ENCODE assay signal across 23 cellular contexts in genomic region chr7:79810945-79811344, GRCh38.
DNase-seq lines count a peak whose midpoint lies in the region; ATAC-seq, FAIRE-seq and TF ChIP-seq lines count a peak whose summit lies in the region.
"Had no signal": no experiment of that assay in that cellular context is flagged by ENCODE, and none has a peak within 500 bp of the region (broad histone marks: within the 10 kb centered on the region; RNA-seq: fewer than 3 reads in every experiment).

No MANE protein-coding gene starts in this region.

- no peak for TF ChIP-seq CTCF in fibroblast of pulmonary artery (IDR thresholded peaks at IDR 0.05; ENCODE audit: low read length, missing control alignments)

- H3K4me1 ChIP-seq in small intestine (ENCODE audit: control insufficient read depth in 2 of 2, insufficient read depth in 1 of 2, low read depth in 1 of 2, low read length in 1 of 2), result no peaks in the 10 kb centered on the region
- H3K4me1 ChIP-seq: A549, BE2C, SJSA1 had no signal

- no peak for FAIRE-seq in small intestine (lab: Jason Lieb, UNC)
- FAIRE-seq: A549, G401.6, GM12892, RCC 7860 had no signal

- H3K27me3 ChIP-seq in small intestine (ENCODE audit: control insufficient read depth in 2 of 2, insufficient read depth in 2 of 2, low read length in 2 of 2), result no peaks in the 10 kb centered on the region
- H3K27me3 ChIP-seq: BE2C, SJSA1 had no signal

- no peak overlapping the region for H3K4me3 ChIP-seq in fibroblast of pulmonary artery (replicated peaks; ENCODE audit: low read depth, low read length)
- H3K4me3 ChIP-seq in small intestine (ENCODE audit: low read depth in 1 of 2, low read length in 2 of 2), result no peak overlapping the region
- H3K4me3 ChIP-seq: A549, SJSA1 had no signal

- no peaks in the 10 kb centered on the region for H3K9me3 ChIP-seq in small intestine (ENCODE audit: control insufficient read depth, low read depth)
- H3K9me3 ChIP-seq: A549, BE2C, SJSA1 had no signal

- ATAC-seq in GM19463 (IDR thresholded peaks at IDR 0.05; ENCODE audit: unreplicated experiment) (no peak), GM19328 (IDR thresholded peaks at IDR 0.05; ENCODE audit: unreplicated experiment) (no peak)
- ATAC-seq: A549, Right ventricle myocardium inferior had no signal

- 18 to 49% (median 31%) methylated on average over 2 of the region's 2 CpGs for WGBS in small intestine, 3 donors

- H3K36me3 ChIP-seq in small intestine (ENCODE audit: control insufficient read depth in 2 of 2, insufficient read depth in 2 of 2, low read length in 2 of 2), result no peaks in the 10 kb centered on the region
- H3K36me3 ChIP-seq: BE2C, SJSA1 had no signal

- peak; percentile 36 for DNase-seq in HT-29 (ENCODE audit: low spot score)
- peak; percentile 24 for DNase-seq in fibroblast of pulmonary artery (ENCODE audit: low read depth)
- peak; percentile 22 for DNase-seq in left kidney (ENCODE audit: low read depth, low spot score)
- peak; percentile 17 for DNase-seq in small intestine
- DNase-seq in ureter (ENCODE audit: low spot score), result no peak
- DNase-seq: BE2C; CD4-positive, CD25-positive, alpha-beta regulatory T cell; DND-41; GOT3; HCEC 1CT; Karpas-422; MV-4-11; NCI-H1105 treated with DMSO at 0.1 percent for 48 hours; NCI-H2029 treated with DMSO at 0.1 percent for 48 hours; NCI-H446 had no signal

- H3K27ac ChIP-seq in small intestine (ENCODE audit: low read depth in 1 of 2, low read length in 1 of 2), result no peak overlapping the region
- H3K27ac ChIP-seq: A549, SJSA1 had no signal
